19 cellular contexts compared by ENCODE assay signal in the genomic region with DNA sequence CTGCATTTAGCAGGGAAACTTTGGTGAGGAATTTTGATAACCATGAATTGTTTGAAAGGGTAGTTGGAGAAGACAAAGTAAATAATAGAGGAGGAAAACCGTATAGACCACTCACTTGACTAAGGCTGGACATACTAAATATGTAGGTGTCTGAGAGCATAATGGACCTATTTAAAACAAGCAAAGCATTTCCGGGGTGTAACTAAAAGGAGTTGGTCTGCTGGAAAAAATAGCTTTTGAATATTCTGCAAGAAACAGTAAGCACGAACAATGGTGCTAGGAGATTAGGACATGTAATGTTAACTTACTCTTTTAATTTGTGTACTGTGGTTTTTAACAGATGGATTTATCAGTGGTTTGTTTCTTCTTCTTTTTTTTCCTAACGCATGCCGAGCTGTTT.
"Had no signal": no experiment of that assay in that cellular context is flagged by ENCODE, and none has a peak within 500 bp of the region (broad histone marks: within the 10 kb centered on the region; RNA-seq: fewer than 3 reads in every experiment).

No MANE protein-coding gene starts in this region.

- H3K27me3 Mint-ChIP-seq: T-cell had no signal

- H3K27me3 ChIP-seq: colonic mucosa, ovary, sigmoid colon had no signal

- H3K9me3 ChIP-seq: colonic mucosa, ovary, sigmoid colon had no signal

- H3K9me3 Mint-ChIP-seq: activated CD4-positive, alpha-beta memory T cell treated with anti-CD3 and anti-CD28 coated beads, Interleukin-2, amount 10 ng/mL, durations not matched to agents 7 days and 5 days; activated T-cell treated with anti-CD3 and anti-CD28 coated beads, Interleukin-2, amount 50 U/mL, for 4 hours; immature natural killer cell; nephron progenitor cell; T-cell had no signal

- H3K4me3 Mint-ChIP-seq: activated CD4-positive, alpha-beta memory T cell treated with anti-CD3 and anti-CD28 coated beads, Interleukin-2, amount 10 ng/mL, durations not matched to agents 7 days and 5 days; activated T-cell treated with anti-CD3 and anti-CD28 coated beads, Interleukin-2, amount 50 U/mL, for 4 hours; immature natural killer cell; nephron progenitor cell; T-cell had no signal

- H3K4me1 Mint-ChIP-seq: activated CD4-positive, alpha-beta memory T cell treated with anti-CD3 and anti-CD28 coated beads, Interleukin-2, amount 10 ng/mL, durations not matched to agents 7 days and 5 days; immature natural killer cell; T-cell had no signal

- ATAC-seq: activated T-cell treated with anti-CD3 and anti-CD28 coated beads, Interleukin-2, amount 50 U/mL, for 4 hours; T-cell had no signal

- H3K4me1 ChIP-seq: colonic mucosa had no signal

- H3K27ac ChIP-seq: colonic mucosa, ovary, VCaP had no signal

- H3K36me3 Mint-ChIP-seq: immature natural killer cell, T-cell had no signal

- H3K27ac Mint-ChIP-seq: activated CD4-positive, alpha-beta memory T cell treated with anti-CD3 and anti-CD28 coated beads, Interleukin-2, amount 10 ng/mL, durations not matched to agents 7 days and 5 days; immature natural killer cell; nephron progenitor cell; T-cell had no signal

- DNase-seq: activated CD4-positive, alpha-beta memory T cell treated with anti-CD3 and anti-CD28 coated beads, Interleukin-2, amount 10 ng/mL, durations not matched to agents 7 days and 5 days; activated effector memory CD4-positive, alpha-beta T cell treated with Interleukin-2 at 50 U/mL for 16 hours; activated naive CD4-positive, alpha-beta T cell treated with anti-CD3 and anti-CD28 coated beads, Interleukin-2, amount 50 U/mL, for 16 hours; activated T-cell treated with anti-CD3 and anti-CD28 coated beads, Interleukin-2, amount 50 U/mL, for 4 hours; caudate nucleus; colonic mucosa; effector CD4-positive, alpha-beta T cell; head of caudate nucleus; immature natural killer cell; mesendoderm; nephron progenitor cell; ovary; sigmoid colon; stimulated activated CD4-positive, alpha-beta T cell treated with anti-CD3 and anti-CD28 coated beads, Interleukin-12 subunit alpha, Interleukin-12 subunit beta, amount 100 ng/mL, for 4 hours; stimulated activated CD4-positive, alpha-beta T cell treated with anti-CD3 and anti-CD28 coated beads, Interleukin-2, amount 100 ng/mL, for 24 hours; T-cell; T-helper 9 cell had no signal

- H3K4me3 ChIP-seq: colonic mucosa, ovary, sigmoid colon had no signal

- H3K36me3 ChIP-seq: colonic mucosa, ovary, sigmoid colon had no signal

- FAIRE-seq: frontal cortex had no signal
